In the genomic region with DNA sequence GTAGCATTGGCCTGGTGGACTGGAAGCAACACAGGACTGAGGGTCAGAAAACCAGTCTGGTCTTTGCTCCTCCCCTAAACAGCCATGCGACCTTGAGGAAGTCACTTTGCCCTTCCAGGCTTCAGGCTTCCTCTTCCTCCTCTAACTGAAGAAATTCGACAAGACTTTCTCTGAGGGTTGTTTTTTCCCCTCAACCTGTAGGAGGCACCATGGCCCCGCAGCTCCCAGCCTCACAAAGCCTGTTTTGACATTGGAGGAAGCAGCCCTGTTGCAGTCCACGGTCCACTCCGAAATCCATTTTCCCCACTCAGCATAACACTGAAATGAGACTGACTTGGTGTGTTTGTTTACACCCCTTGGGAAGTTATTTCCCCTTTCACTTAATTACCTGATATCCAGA, we compare ENCODE assay signal across 9 cellular contexts. TPM values are rescaled to one million over a fixed set of nuclear protein-coding genes. Genes with fewer than 3 reads are reported as not detected.
DNase-seq lines count a peak whose midpoint lies in the region; ATAC-seq, FAIRE-seq and TF ChIP-seq lines count a peak whose summit lies in the region.
"Had no signal": no experiment of that assay in that cellular context is flagged by ENCODE, and none has a peak within 500 bp of the region (broad histone marks: within the 10 kb centered on the region; RNA-seq: fewer than 3 reads in every experiment).

No MANE protein-coding gene starts in this region.

- DNase-seq in GM23338 (ENCODE audit: low spot score): peak; percentile 12
- no peak for DNase-seq in astrocyte (ENCODE audit: low read depth)
- DNase-seq in left lobe of liver (ENCODE audit: low spot score): no peak
- no peak for DNase-seq in ascending aorta (ENCODE audit: low spot score in 2 of 2)
- DNase-seq in stimulated activated naive CD4-positive, alpha-beta T cell treated with Interleukin-2 at 50 U/mL for 16 hours (lab: John Stamatoyannopoulos, UW): no peak
- DNase-seq: CD4-positive, alpha-beta memory T cell had no signal

- H3K4me2 ChIP-seq in GM23338: no peak overlapping the region
- H3K4me2 ChIP-seq in astrocyte (ENCODE audit: low read length): no peak overlapping the region

- no peak for FAIRE-seq in astrocyte (lab: Jason Lieb, UNC)

- H3K27ac ChIP-seq in 22Rv1 (no peak overlapping the region), GM23338 (ENCODE audit: low read depth) (no peak overlapping the region), astrocyte (ENCODE audit: low read depth, low read length) (no peak overlapping the region), ascending aorta (no peak overlapping the region)

- H3K27ac Mint-ChIP-seq in GM23338 (no peak overlapping the region), astrocyte (ENCODE audit: unreplicated experiment) (no peak overlapping the region)
- H3K27ac Mint-ChIP-seq: CD4-positive, alpha-beta memory T cell had no signal

- intact Hi-C loops in ascending aorta (cut with DNase I): no loop called here

- no peaks in the 10 kb centered on the region for H3K27me3 ChIP-seq in GM23338 (ENCODE audit: insufficient read depth)
- no peaks in the 10 kb centered on the region for H3K27me3 ChIP-seq in astrocyte (ENCODE audit: insufficient read depth, low read length)
- no peaks in the 10 kb centered on the region for H3K27me3 ChIP-seq in ascending aorta

- no peaks in the 10 kb centered on the region for H3K9me3 ChIP-seq in astrocyte (ENCODE audit: insufficient read depth, low read depth, low read length)
- no peaks in the 10 kb centered on the region for H3K9me3 ChIP-seq in ascending aorta

- peaks cover 62% of the 10 kb centered on the region for H3K9me3 Mint-ChIP-seq in GM23338
- no peaks in the 10 kb centered on the region for H3K9me3 Mint-ChIP-seq in astrocyte (ENCODE audit: unreplicated experiment)

- no peaks in the 10 kb centered on the region for H4K20me1 ChIP-seq in GM23338 (replicated peaks; ENCODE audit: insufficient read depth)
- H4K20me1 ChIP-seq in astrocyte (ENCODE audit: insufficient read depth, low read length): no peaks in the 10 kb centered on the region

- H2AFZ ChIP-seq in GM23338 (no peak overlapping the region), astrocyte (ENCODE audit: low read depth, low read length) (no peak overlapping the region)

- no peak overlapping the region for H3K4me3 Mint-ChIP-seq in GM23338
- no peak overlapping the region for H3K4me3 Mint-ChIP-seq in astrocyte (ENCODE audit: unreplicated experiment)
- H3K4me3 Mint-ChIP-seq: CD4-positive, alpha-beta memory T cell had no signal

- peaks cover 1% of the 10 kb centered on the region for H3K27me3 Mint-ChIP-seq in GM23338 (ENCODE audit: insufficient read depth, low read depth, poor library complexity)
- H3K27me3 Mint-ChIP-seq in astrocyte (ENCODE audit: low read depth, unreplicated experiment): peaks cover 6% of the 10 kb centered on the region

- H3K4me1 Mint-ChIP-seq in GM23338 (no peaks in the 10 kb centered on the region), astrocyte (ENCODE audit: low read depth, unreplicated experiment) (no peaks in the 10 kb centered on the region)
- H3K4me1 Mint-ChIP-seq: CD4-positive, alpha-beta memory T cell had no signal

- H3K4me3 ChIP-seq in GM23338: no peak overlapping the region
- no peak overlapping the region for H3K4me3 ChIP-seq in astrocyte (ENCODE audit: insufficient read depth, low read depth, low read length)
- no peak overlapping the region for H3K4me3 ChIP-seq in ascending aorta

- no peaks in the 10 kb centered on the region for H3K79me2 ChIP-seq in GM23338 (replicated peaks; ENCODE audit: insufficient read depth)
- H3K79me2 ChIP-seq in astrocyte (ENCODE audit: insufficient read depth, low read length): no peaks in the 10 kb centered on the region

- H3F3A ChIP-seq in GM23338 (replicated peaks; ENCODE audit: low read depth): no peaks in the 10 kb centered on the region

- H3K36me3 Mint-ChIP-seq in GM23338 (ENCODE audit: low read depth): peaks cover under 1% of the 10 kb centered on the region; the same call in 2 of the 3 replicates
- H3K36me3 Mint-ChIP-seq in astrocyte (ENCODE audit: low read depth, unreplicated experiment): no peaks in the 10 kb centered on the region
- H3K36me3 Mint-ChIP-seq: CD4-positive, alpha-beta memory T cell had no signal

- no peak overlapping the region for H3K9ac ChIP-seq in astrocyte (ENCODE audit: low read length)

- no peaks in the 10 kb centered on the region for H3K9me2 ChIP-seq in GM23338 (ENCODE audit: insufficient read depth)

- H3K4me1 ChIP-seq in GM23338 (ENCODE audit: insufficient read depth) (no peaks in the 10 kb centered on the region), astrocyte (ENCODE audit: insufficient read depth, low read length) (no peaks in the 10 kb centered on the region), ascending aorta (no peaks in the 10 kb centered on the region)

- peak; percentile 44; the same call in 1 of the 2 replicates for TF ChIP-seq CTCF in 22Rv1 (IDR thresholded peaks at IDR 0.05)
- peak; percentile 32 to 45; a peak in 3 of 4 replicates for TF ChIP-seq CTCF in GM23338 (conservative IDR thresholded peaks at IDR 0.05; ENCODE audit: low read depth in 2 of 2)
- peak; percentile 7 for TF ChIP-seq CTCF in astrocyte (IDR thresholded peaks at IDR 0.05; ENCODE audit: insufficient read depth, low read depth, low read length)
- TF ChIP-seq CTCF in ascending aorta (IDR thresholded peaks at IDR 0.05): no peak

- no peak for ATAC-seq in GM23338
- peak; percentile 47 for ATAC-seq in left lobe of liver
- ATAC-seq in GM18520 (IDR thresholded peaks at IDR 0.05; ENCODE audit: unreplicated experiment): no peak
- ATAC-seq in HG02763 (IDR thresholded peaks at IDR 0.05; ENCODE audit: unreplicated experiment): no peak

- no peaks in the 10 kb centered on the region for H3K36me3 ChIP-seq in GM23338 (ENCODE audit: insufficient read depth)
- no peaks in the 10 kb centered on the region for H3K36me3 ChIP-seq in astrocyte (ENCODE audit: insufficient read depth, low read length)
- no peaks in the 10 kb centered on the region for H3K36me3 ChIP-seq in ascending aorta

TF ChIP-seq in GM23338, 12 proteins besides CTCF, POLR2A, EP300 and RAD21:
- no peak for TF ChIP-seq ZNF331 (CRISPR knock-in tag; IDR thresholded peaks at IDR 0.05; ENCODE audit: low read depth)
- TF ChIP-seq EZH2 (IDR thresholded peaks at IDR 0.05; ENCODE audit: low read depth, unreplicated experiment): no peak
- TF ChIP-seq STAT1 (IDR thresholded peaks at IDR 0.05; ENCODE audit: unreplicated experiment): no peak
- no peak for TF ChIP-seq JUNB (IDR thresholded peaks at IDR 0.05; ENCODE audit: unreplicated experiment)
- no peak for TF ChIP-seq NANOG (IDR thresholded peaks at IDR 0.05; ENCODE audit: borderline replicate concordance)
- no peak for TF ChIP-seq POLR2AphosphoS5 (IDR thresholded peaks at IDR 0.05; ENCODE audit: low read depth)

RNA-seq across cellular contexts. Expression of gene PIRT, which starts 41.2 kb away (rescaled TPM):
- total RNA-seq in GM23338 (2014; rRNA removed; shearing (Covaris generic)): not detected in 2 replicates
- not detected in 2 replicates for polyA plus RNA-seq in GM23338 (2016; fragmentation: Nextera tagmentation; extraction: Ambion mirVana)
- total RNA-seq in astrocyte: not detected in 2 replicates
- total RNA-seq in left lobe of liver: not detected
- total RNA-seq in ascending aorta: not detected
- total RNA-seq: CD4-positive, alpha-beta memory T cell had no signal
- polyA plus RNA-seq: CD4-positive, alpha-beta memory T cell had no signal

Comparison
In these comparisons a context has a peak if more than half of its experiments do, and no peak if none do; other contexts are left out.
1. CTCF ChIP-seq: peak in 22Rv1 (single experiment), GM23338 (2 of 2) and astrocyte (single experiment); none in ascending aorta (0 of 3).